Comparison of ENCODE assay signal across 8 cellular contexts in genomic region chr1:145823565-145824498, GRCh38. TPM values are rescaled to one million over a fixed set of nuclear protein-coding genes. Genes with fewer than 3 reads are reported as not detected.
DNase-seq lines count a peak whose midpoint lies in the region; ATAC-seq, FAIRE-seq and TF ChIP-seq lines count a peak whose summit lies in the region.

A gene with protein sequence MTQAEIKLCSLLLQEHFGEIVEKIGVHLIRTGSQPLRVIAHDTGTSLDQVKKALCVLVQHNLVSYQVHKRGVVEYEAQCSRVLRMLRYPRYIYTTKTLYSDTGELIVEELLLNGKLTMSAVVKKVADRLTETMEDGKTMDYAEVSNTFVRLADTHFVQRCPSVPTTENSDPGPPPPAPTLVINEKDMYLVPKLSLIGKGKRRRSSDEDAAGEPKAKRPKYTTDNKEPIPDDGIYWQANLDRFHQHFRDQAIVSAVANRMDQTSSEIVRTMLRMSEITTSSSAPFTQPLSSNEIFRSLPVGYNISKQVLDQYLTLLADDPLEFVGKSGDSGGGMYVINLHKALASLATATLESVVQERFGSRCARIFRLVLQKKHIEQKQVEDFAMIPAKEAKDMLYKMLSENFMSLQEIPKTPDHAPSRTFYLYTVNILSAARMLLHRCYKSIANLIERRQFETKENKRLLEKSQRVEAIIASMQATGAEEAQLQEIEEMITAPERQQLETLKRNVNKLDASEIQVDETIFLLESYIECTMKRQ (plus strand): TSS chr1:145824200. CDS start chr1:145825777, 1,577 bp downstream.
Gene RNF115, minus strand, starts transcription at chr1:145824095. Its CDS starts 222 bp downstream, at chr1:145823873.

- no peak for TF ChIP-seq CTCF in AG10803 (conservative IDR thresholded peaks at IDR 0.05; ENCODE audit: low read length)
- TF ChIP-seq CTCF in keratinocyte (optimal IDR thresholded peaks at IDR 0.05 in 1 of 3, IDR thresholded peaks at IDR 0.05 in 1 of 3, conservative IDR thresholded peaks at IDR 0.05 in 1 of 3; ENCODE audit: extremely low read depth in 1 of 3, insufficient read depth in 2 of 3, low read length in 3 of 3): no peak

- H3K4me1 ChIP-seq in keratinocyte (ENCODE audit: control insufficient read depth, extremely low read depth, insufficient read depth, low read length): peaks cover 5% of the 10 kb centered on the region

- peaks cover 26% of the 10 kb centered on the region for H3K79me2 ChIP-seq in keratinocyte (ENCODE audit: control insufficient read depth, insufficient read depth, low read length)

- H3K9me1 ChIP-seq in keratinocyte (ENCODE audit: control insufficient read depth, extremely low read depth, insufficient read depth, low read length): no peaks in the 10 kb centered on the region

- peak within 1 kb of the TSS; percentile 99 for H3K4me2 ChIP-seq in keratinocyte (ENCODE audit: control insufficient read depth, extremely low read depth, insufficient read depth, low read depth, low read length)

- peaks cover 8 to 23% of the 10 kb centered on the region in 2 experiments for H3K36me3 ChIP-seq in keratinocyte (ENCODE audit: control insufficient read depth in 2 of 2, extremely low read depth in 1 of 2, insufficient read depth in 2 of 2, low read length in 2 of 2)

- H3K27me3 ChIP-seq in keratinocyte (ENCODE audit: control insufficient read depth, extremely low read depth, insufficient read depth, low read length): no peaks in the 10 kb centered on the region

- FAIRE-seq in keratinocyte (lab: Jason Lieb, UNC): no peak

- dilution Hi-C loops in keratinocyte (cut with MboI; ENCODE audit: extremely low pct_ligation_motif_present, low sequenced_read_pairs): no loop called here

- no peaks in the 10 kb centered on the region for H3K9me3 ChIP-seq in keratinocyte (ENCODE audit: control insufficient read depth, low read depth, low read length)

- H3K27ac ChIP-seq in keratinocyte (ENCODE audit: control insufficient read depth, insufficient read depth, low read length): peak within 1 kb of the TSS; percentile 93

- DNase-seq in AG10803 (ENCODE audit: low read depth) (peak; percentile 94), NCI-H460 (ENCODE audit: extremely low read depth, low read depth) (peak; percentile 66), cerebellar cortex (ENCODE audit: low spot score) (peak; percentile 94), keratinocyte (ENCODE audit: low read depth, low spot score) (peak; percentile 41)
- DNase-seq in activated CD4-positive, CD25-positive, alpha-beta regulatory T cell treated with anti-CD3 and anti-CD28 coated beads, Interleukin-2, amount 50 U/mL, for 72 hours: peak; percentile 82
- DNase-seq in stimulated activated CD4-positive, alpha-beta T cell treated with anti-CD3 and anti-CD28 coated beads, Interleukin-15, amount 100 ng/mL, for 1 hour (ENCODE audit: low read depth in 1 of 2, low spot score in 1 of 2): peak; percentile 73 to 74

- H2AFZ ChIP-seq in keratinocyte (ENCODE audit: control insufficient read depth, low read length): peak within 1 kb of the TSS; percentile 98

- peak within 1 kb of the TSS; percentile 96 for H3K4me3 ChIP-seq in AG10803 (ENCODE audit: low read length)
- peak within 1 kb of the TSS; percentile 84 to 99 (median 96) for H3K4me3 ChIP-seq in keratinocyte (ENCODE audit: control insufficient read depth in 2 of 3, extremely low read depth in 1 of 3, insufficient read depth in 2 of 3, low read depth in 1 of 3, low read length in 3 of 3)

- H4K20me1 ChIP-seq in keratinocyte (ENCODE audit: control insufficient read depth, extremely low read depth, insufficient read depth, low read length): no peaks in the 10 kb centered on the region

- ATAC-seq in HG03378 (IDR thresholded peaks at IDR 0.05; ENCODE audit: unreplicated experiment): peak; percentile 71

- peak within 1 kb of the TSS; percentile 98 for H3K9ac ChIP-seq in keratinocyte (ENCODE audit: control insufficient read depth, extremely low read depth, insufficient read depth, low read length)

- peak; percentile 80 for TF ChIP-seq POLR2A in GM19099 (IDR thresholded peaks at IDR 0.05; ENCODE audit: extremely low read depth, insufficient read length, low read depth)

RNA-seq across cellular contexts. Expression of the first gene that starts in this region (rescaled TPM):
- total RNA-seq in NCI-H460 (2014; rRNA removed; shearing (Covaris generic)): 44.1 and 45.7 TPM in 2 replicates
- 24.2 and 30.3 TPM in 2 replicates for polyA plus RNA-seq in NCI-H460 (2014; cell fraction: nucleus; rRNA removed)
- polyA plus RNA-seq in keratinocyte: 33.9 to 44.4 TPM (median 34.4 TPM) in 3 replicates
- polyA plus RNA-seq in keratinocyte (2011; ENCODE audit: low read depth): 24.2 TPM
- polyA plus RNA-seq in keratinocyte (2011; cell fraction: cytosol; rRNA removed): 29.2 and 35.5 TPM in 2 replicates
- polyA plus RNA-seq in keratinocyte (2011; cell fraction: nucleus; rRNA removed): 41.4 and 44.7 TPM in 2 replicates
- polyA plus RNA-seq in keratinocyte (2012; ENCODE audit: low replicate concordance): 17.8 and 24.1 TPM in 2 replicates
- polyA minus RNA-seq in keratinocyte: 20.3 to 49.4 TPM (median 46.9 TPM) in 3 replicates
- polyA minus RNA-seq in keratinocyte (2011; cell fraction: cytosol; rRNA and poly(A)+ RNA removed): 24.4 TPM
- polyA minus RNA-seq in keratinocyte (2011; cell fraction: nucleus; rRNA and poly(A)+ RNA removed): 17.8 and 28.3 TPM in 2 replicates

RNA-seq across cellular contexts. Expression of gene RNF115, which starts in this region (rescaled TPM):
- total RNA-seq in NCI-H460 (2014; rRNA removed; shearing (Covaris generic)): 11.3 and 13.5 TPM in 2 replicates
- 12.6 and 15.5 TPM in 2 replicates for polyA plus RNA-seq in NCI-H460 (2014; cell fraction: nucleus; rRNA removed)
- 7.4 to 10.1 TPM (median 7.4 TPM) in 3 replicates for polyA plus RNA-seq in keratinocyte
- 5.6 TPM for polyA plus RNA-seq in keratinocyte (2011; ENCODE audit: low read depth)
- polyA plus RNA-seq in keratinocyte (2011; cell fraction: cytosol; rRNA removed): 4.8 and 10.4 TPM in 2 replicates
- polyA plus RNA-seq in keratinocyte (2011; cell fraction: nucleus; rRNA removed): 9.4 and 9.6 TPM in 2 replicates
- polyA plus RNA-seq in keratinocyte (2012; ENCODE audit: low replicate concordance): 5.4 and 6.1 TPM in 2 replicates
- polyA minus RNA-seq in keratinocyte: 6.1 to 11.8 TPM (median 7.3 TPM) in 3 replicates
- polyA minus RNA-seq in keratinocyte (2011; cell fraction: cytosol; rRNA and poly(A)+ RNA removed): 2.5 TPM
- polyA minus RNA-seq in keratinocyte (2011; cell fraction: nucleus; rRNA and poly(A)+ RNA removed): 5.1 and 11.7 TPM in 2 replicates

Comparison
In these comparisons a context has a peak if more than half of its experiments do, and no peak if none do; other contexts are left out.
1. Peak in every context shown above with its lines: DNase-seq, ATAC-seq, H3K4me3 ChIP-seq and H3K27ac ChIP-seq.
2. DNase-seq: peak in every context shown above with its lines; median percentile 94 in AG10803; 94 in cerebellar cortex; 82 in activated CD4-positive, CD25-positive, alpha-beta regulatory T cell treated with anti-CD3 and anti-CD28 coated beads, Interleukin-2, amount 50 U/mL, for 72 hours; 74 in stimulated activated CD4-positive, alpha-beta T cell treated with anti-CD3 and anti-CD28 coated beads, Interleukin-15, amount 100 ng/mL, for 1 hour; 66 in NCI-H460; 41 in keratinocyte.